In the genomic region with DNA sequence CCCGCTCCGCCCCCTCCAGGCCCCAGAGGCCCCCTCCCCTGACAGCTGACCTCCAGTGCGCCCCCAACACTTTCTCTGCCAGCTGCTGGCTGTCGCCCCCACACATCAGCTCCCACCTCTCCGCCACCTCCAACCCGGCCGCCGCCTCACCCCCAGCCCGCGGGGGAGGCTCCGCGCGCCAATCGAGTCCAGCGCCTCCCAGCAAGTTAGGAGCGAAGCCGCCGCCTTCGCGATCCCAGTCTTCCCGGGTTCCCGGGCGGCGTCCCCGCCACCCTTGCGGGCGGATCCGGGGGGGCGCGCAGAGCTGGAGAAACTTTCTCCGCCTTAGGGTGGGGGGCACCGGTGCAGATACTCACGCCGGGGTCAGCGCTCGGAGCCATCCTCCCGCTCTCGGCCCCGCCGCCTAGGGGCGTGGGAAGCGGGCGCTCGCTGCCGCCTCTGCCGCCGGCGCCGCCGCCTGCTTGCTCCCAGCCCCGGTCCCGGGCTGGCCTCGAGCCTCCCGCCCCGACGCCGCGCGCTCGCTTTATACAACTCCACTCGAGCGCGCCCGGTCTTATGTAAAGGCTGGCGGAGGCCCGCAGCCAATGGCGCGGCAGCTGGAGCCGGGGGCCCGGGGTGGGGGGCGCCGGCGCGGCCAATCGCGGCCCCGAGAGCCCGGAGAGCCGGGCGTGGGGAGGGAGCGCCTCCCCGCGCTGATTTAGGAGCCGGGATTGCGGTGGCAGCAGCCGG, we compare ENCODE assay signal across 8 cellular contexts. TPM values are rescaled to one million over a fixed set of nuclear protein-coding genes. Genes with fewer than 3 reads are reported as not detected.
DNase-seq lines count a peak whose midpoint lies in the region; ATAC-seq and TF ChIP-seq lines count a peak whose summit lies in the region.

Gene CRTAC1, minus strand, starts transcription at position 529 of the 729 bp plus-strand sequence. Its CDS starts 149 bp downstream, at position 380.

- H3K4me2 ChIP-seq in skeletal muscle satellite cell (ENCODE audit: low read length), result peak within 1 kb of the TSS; percentile 37

- POLR2A ChIA-PET in HEK293 (lab: Yijun Ruan, JAX), result interaction anchor here (0.6 to 2.0 kb wide), 9 partner anchors 10 to 343 kb away, joined by 3 to 14 read pairs (median 4); partner anchors contain the start of genes AVPI1, GOLGA7B and R3HCC1L

- H3K4me3 ChIP-seq in HEK293 (ENCODE audit: low read depth, low read length) (peak within 1 kb of the TSS; percentile 37), skeletal muscle satellite cell (ENCODE audit: low read length) (no peak within 1 kb of the TSS)

- no peaks in the 10 kb centered on the region for H3K36me3 ChIP-seq in HEK293 (ENCODE audit: control insufficient read depth in 2 of 2, insufficient read depth in 1 of 2, low read length in 2 of 2)
- no peaks in the 10 kb centered on the region for H3K36me3 ChIP-seq in skeletal muscle satellite cell (ENCODE audit: insufficient read depth, low read length)

- CTCF ChIA-PET in HEK293 (lab: Yijun Ruan, JAX), result interaction anchor here (0.6 to 9.4 kb wide), 12 partner anchors 11 to 903 kb away, joined by 3 to 92 read pairs (median 4); no protein-coding TSS in a partner anchor

- peak within 1 kb of the TSS; percentile 58; the same call in 1 of the 2 replicates for H3K27ac ChIP-seq in HEK293 (ENCODE audit: extremely low read depth, low read depth, low read length)

- ATAC-seq in GM21529 (IDR thresholded peaks at IDR 0.05; ENCODE audit: unreplicated experiment), result no peak

- DNase-seq in 8988T, result peak; percentile 36
- DNase-seq in anterior cingulate cortex (lab: John Stamatoyannopoulos, UW), result peak in 55 of 58 donors; percentile 28 to 90 (median 74)
- DNase-seq in inferior parietal cortex (ENCODE audit: extremely low spot score), result peak; percentile 77
- no peak for DNase-seq in OCI-M2 (lab: John Stamatoyannopoulos, UW; ENCODE audit: unreplicated experiment)
- DNase-seq in stimulated activated CD4-positive, alpha-beta T cell treated with anti-CD3 and anti-CD28 coated beads, Interleukin-4, amount 100 ng/mL, for 24 hours, result no peak

- no peaks in the 10 kb centered on the region for H3K9me3 ChIP-seq in HEK293 (ENCODE audit: control insufficient read depth, insufficient read depth, low read depth, low read length)
- no peaks in the 10 kb centered on the region for H3K9me3 ChIP-seq in skeletal muscle satellite cell (replicated peaks; ENCODE audit: low read length)

- H3K9ac ChIP-seq in skeletal muscle satellite cell (ENCODE audit: low read depth, low read length), result no peak within 1 kb of the TSS

- TF ChIP-seq CTCF in HEK293 (tag by site-specific recombination; IDR thresholded peaks at IDR 0.05), result peak; percentile 61; the same call in 1 of the 2 replicates

- H3K4me1 ChIP-seq in HEK293 (ENCODE audit: control insufficient read depth, insufficient read depth, low read length), result no peaks in the 10 kb centered on the region; the same call in 1 of the 2 replicates
- H3K4me1 ChIP-seq in skeletal muscle satellite cell (ENCODE audit: control insufficient read depth, insufficient read depth, low read length), result no peaks in the 10 kb centered on the region

- peaks cover 91% of the 10 kb centered on the region for H3K27me3 ChIP-seq in skeletal muscle satellite cell (ENCODE audit: control insufficient read depth, insufficient read depth, low read length)

TF ChIP-seq in HEK293, 187 proteins besides CTCF, POLR2A, EP300 and RAD21 (continues in another document):
- TF ChIP-seq SP2 (tag by site-specific recombination; IDR thresholded peaks at IDR 0.05) (peak; percentile 55), IKZF3 (tag by site-specific recombination; IDR thresholded peaks at IDR 0.05) (0 out of 2 replicates have a peak, but pooled peaks have one; percentile 32), ZNF555 (tag by site-specific recombination; conservative IDR thresholded peaks at IDR 0.05) (no peak), ZNF600 (tag by site-specific recombination; IDR thresholded peaks at IDR 0.05) (peak; percentile 42), ZBTB17 (tag by site-specific recombination; IDR thresholded peaks at IDR 0.05) (peak; percentile 22; the same call in 1 of the 2 replicates), MYNN (tag by site-specific recombination; IDR thresholded peaks at IDR 0.05; ENCODE audit: borderline replicate concordance) (no peak), ZNF629 (tag by site-specific recombination; IDR thresholded peaks at IDR 0.05) (no peak), ZNF501 (tag by site-specific recombination; IDR thresholded peaks at IDR 0.05) (0 out of 2 replicates have a peak, but pooled peaks have one; percentile 45), ZNF510 (tag by site-specific recombination; IDR thresholded peaks at IDR 0.05; ENCODE audit: insufficient replicate concordance) (no peak), SCRT1 (tag by site-specific recombination; IDR thresholded peaks at IDR 0.05; ENCODE audit: borderline replicate concordance) (no peak), ZNF155 (tag by site-specific recombination; IDR thresholded peaks at IDR 0.05) (no peak), ZNF302 (tag by site-specific recombination; IDR thresholded peaks at IDR 0.05; ENCODE audit: low read depth) (no peak), ZNF341 (tag by site-specific recombination; IDR thresholded peaks at IDR 0.05; ENCODE audit: low read depth) (peak; percentile 52), ZNF221 (tag by site-specific recombination; IDR thresholded peaks at IDR 0.05; ENCODE audit: borderline replicate concordance) (0 out of 2 replicates have a peak, but pooled peaks have one; percentile 30), ZNF350 (tag by site-specific recombination; IDR thresholded peaks at IDR 0.05) (no peak), KLF10 (tag by site-specific recombination; IDR thresholded peaks at IDR 0.05) (peak; percentile 64), ZNF37A (tag by site-specific recombination; IDR thresholded peaks at IDR 0.05) (no peak), ZNF23 (tag by site-specific recombination; IDR thresholded peaks at IDR 0.05; ENCODE audit: borderline replicate concordance) (no peak), ZNF670 (tag by site-specific recombination; IDR thresholded peaks at IDR 0.05; ENCODE audit: low read depth) (no peak), ZNF169 (tag by site-specific recombination; IDR thresholded peaks at IDR 0.05) (no peak), ZNF274 (IDR thresholded peaks at IDR 0.05; ENCODE audit: low read length) (no peak), ZNF274 (tag by site-specific recombination; IDR thresholded peaks at IDR 0.05; ENCODE audit: borderline replicate concordance) (no peak), RBAK (tag by site-specific recombination; IDR thresholded peaks at IDR 0.05) (no peak), KLF1 (tag by site-specific recombination; IDR thresholded peaks at IDR 0.05) (peak; percentile 55; the same call in 1 of the 2 replicates)
- TF ChIP-seq, protein P1, sequence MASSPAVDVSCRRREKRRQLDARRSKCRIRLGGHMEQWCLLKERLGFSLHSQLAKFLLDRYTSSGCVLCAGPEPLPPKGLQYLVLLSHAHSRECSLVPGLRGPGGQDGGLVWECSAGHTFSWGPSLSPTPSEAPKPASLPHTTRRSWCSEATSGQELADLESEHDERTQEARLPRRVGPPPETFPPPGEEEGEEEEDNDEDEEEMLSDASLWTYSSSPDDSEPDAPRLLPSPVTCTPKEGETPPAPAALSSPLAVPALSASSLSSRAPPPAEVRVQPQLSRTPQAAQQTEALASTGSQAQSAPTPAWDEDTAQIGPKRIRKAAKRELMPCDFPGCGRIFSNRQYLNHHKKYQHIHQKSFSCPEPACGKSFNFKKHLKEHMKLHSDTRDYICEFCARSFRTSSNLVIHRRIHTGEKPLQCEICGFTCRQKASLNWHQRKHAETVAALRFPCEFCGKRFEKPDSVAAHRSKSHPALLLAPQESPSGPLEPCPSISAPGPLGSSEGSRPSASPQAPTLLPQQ (tag by site-specific recombination; IDR thresholded peaks at IDR 0.05), result peak; percentile 36; the same call in 1 of the 2 replicates
- TF ChIP-seq, protein P2, sequence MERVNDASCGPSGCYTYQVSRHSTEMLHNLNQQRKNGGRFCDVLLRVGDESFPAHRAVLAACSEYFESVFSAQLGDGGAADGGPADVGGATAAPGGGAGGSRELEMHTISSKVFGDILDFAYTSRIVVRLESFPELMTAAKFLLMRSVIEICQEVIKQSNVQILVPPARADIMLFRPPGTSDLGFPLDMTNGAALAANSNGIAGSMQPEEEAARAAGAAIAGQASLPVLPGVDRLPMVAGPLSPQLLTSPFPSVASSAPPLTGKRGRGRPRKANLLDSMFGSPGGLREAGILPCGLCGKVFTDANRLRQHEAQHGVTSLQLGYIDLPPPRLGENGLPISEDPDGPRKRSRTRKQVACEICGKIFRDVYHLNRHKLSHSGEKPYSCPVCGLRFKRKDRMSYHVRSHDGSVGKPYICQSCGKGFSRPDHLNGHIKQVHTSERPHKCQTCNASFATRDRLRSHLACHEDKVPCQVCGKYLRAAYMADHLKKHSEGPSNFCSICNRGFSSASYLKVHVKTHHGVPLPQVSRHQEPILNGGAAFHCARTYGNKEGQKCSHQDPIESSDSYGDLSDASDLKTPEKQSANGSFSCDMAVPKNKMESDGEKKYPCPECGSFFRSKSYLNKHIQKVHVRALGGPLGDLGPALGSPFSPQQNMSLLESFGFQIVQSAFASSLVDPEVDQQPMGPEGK (tag by site-specific recombination; IDR thresholded peaks at IDR 0.05), result peak; percentile 96
- TF ChIP-seq, protein P3, sequence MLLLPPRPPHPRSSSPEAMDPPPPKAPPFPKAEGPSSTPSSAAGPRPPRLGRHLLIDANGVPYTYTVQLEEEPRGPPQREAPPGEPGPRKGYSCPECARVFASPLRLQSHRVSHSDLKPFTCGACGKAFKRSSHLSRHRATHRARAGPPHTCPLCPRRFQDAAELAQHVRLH (tag by site-specific recombination; IDR thresholded peaks at IDR 0.05), result no peak

RNA-seq across cellular contexts. Expression of gene CRTAC1, which starts in this region (rescaled TPM):
- total RNA-seq in skeletal muscle satellite cell (2012; rRNA removed), result under 0.01 TPM in 1 of 2 replicates, not detected in the other

Comparison
In these comparisons a context has a peak if more than half of its experiments do, and no peak if none do; other contexts are left out.
1. DNase-seq: peak in 8988T (single experiment), anterior cingulate cortex (55 of 58) and inferior parietal cortex (single experiment); none in OCI-M2 (single experiment) and stimulated activated CD4-positive, alpha-beta T cell treated with anti-CD3 and anti-CD28 coated beads, Interleukin-4, amount 100 ng/mL, for 24 hours (single experiment).